Comparison of ENCODE assay signal across 2 cellular contexts in genomic region chr15:50257206-50257735, GRCh38.
A peak's percentile ranks its signal among the peaks of the same experiment; 100 is the strongest.
TF ChIP-seq lines count a peak whose summit lies in the region.

No MANE protein-coding gene starts in this region.

TF ChIP-seq in IMR-90, 13 proteins besides CTCF, POLR2A, EP300 and RAD21:
- TF ChIP-seq BHLHE40 (IDR thresholded peaks at IDR 0.05; ENCODE audit: low read depth, low read length) (no peak), MAFK (IDR thresholded peaks at IDR 0.05; ENCODE audit: low read depth, low read length) (no peak), CEBPB (IDR thresholded peaks at IDR 0.05; ENCODE audit: low read depth, low read length) (no peak), NFE2L2 (IDR thresholded peaks at IDR 0.05; ENCODE audit: low read depth, low read length) (no peak), SMC3 (IDR thresholded peaks at IDR 0.05; ENCODE audit: low read depth, low read length) (no peak), MXI1 (IDR thresholded peaks at IDR 0.05; ENCODE audit: borderline replicate concordance, low read depth, low read length) (no peak), FOS (IDR thresholded peaks at IDR 0.05; ENCODE audit: low read depth, low read length) (no peak), RFX5 (IDR thresholded peaks at IDR 0.05; ENCODE audit: low read depth, low read length) (no peak), ELK1 (IDR thresholded peaks at IDR 0.05; ENCODE audit: borderline replicate concordance, low read depth, low read length) (no peak), USF2 (IDR thresholded peaks at IDR 0.05; ENCODE audit: low read depth, low read length) (no peak), RCOR1 (IDR thresholded peaks at IDR 0.05; ENCODE audit: insufficient replicate concordance, low read length) (no peak), MAZ (IDR thresholded peaks at IDR 0.05; ENCODE audit: borderline replicate concordance, low read depth, low read length) (no peak)

TF ChIP-seq in K562, 482 proteins besides CTCF, POLR2A, EP300 and RAD21:
- TF ChIP-seq ZNF592 (IDR thresholded peaks at IDR 0.05) (peak; percentile 22; the same call in 1 of the 2 replicates), ZNF584 (CRISPR knock-in tag; IDR thresholded peaks at IDR 0.05; ENCODE audit: low read depth) (no peak)
